9 cellular contexts compared by ENCODE assay signal in the genomic region with DNA sequence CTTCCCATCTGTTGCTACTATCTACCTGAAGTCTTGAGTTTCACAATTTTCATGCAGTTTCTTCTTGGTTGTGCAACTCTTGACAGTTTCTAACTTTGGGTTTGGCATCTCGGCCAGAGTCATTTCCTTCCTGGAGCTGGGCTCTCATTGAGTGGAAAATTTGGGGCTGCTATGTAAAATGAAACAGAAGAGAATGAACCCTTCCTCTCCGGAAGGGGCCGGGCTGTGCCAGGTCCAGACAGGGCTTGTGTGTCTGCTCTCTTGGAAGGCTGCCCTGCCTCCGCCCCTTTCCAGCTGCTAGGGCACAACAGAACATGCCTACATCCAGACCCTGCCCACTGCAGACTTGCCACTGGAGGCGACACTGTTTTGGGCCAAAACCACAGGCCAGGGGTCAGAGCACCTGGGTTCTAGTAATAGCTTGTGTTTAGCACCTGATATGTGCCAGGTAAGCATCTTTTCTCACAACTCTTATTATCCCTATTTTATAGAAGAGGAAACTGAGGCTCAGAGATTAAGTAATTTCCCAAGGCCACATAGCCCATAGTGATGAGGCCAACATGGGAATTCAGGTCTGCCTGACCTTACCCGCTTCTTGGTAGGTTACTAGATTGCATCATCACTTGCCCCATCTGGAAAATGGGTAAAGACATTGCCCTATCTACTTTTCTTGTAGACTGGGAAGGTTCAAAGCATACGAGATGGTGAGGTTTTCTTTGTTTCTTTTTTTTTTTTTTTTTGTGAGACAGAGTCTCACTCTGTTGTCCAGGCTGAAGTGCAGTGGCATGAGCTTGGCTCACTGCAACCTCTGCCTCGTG. TPM values are rescaled to one million over a fixed set of nuclear protein-coding genes. Genes with fewer than 3 reads are reported as not detected.
A peak's percentile ranks its signal among the peaks of the same experiment; 100 is the strongest.
DNase-seq lines count a peak whose midpoint lies in the region; ATAC-seq and TF ChIP-seq lines count a peak whose summit lies in the region.
"Had no signal": no experiment of that assay in that cellular context is flagged by ENCODE, and none has a peak within 500 bp of the region (broad histone marks: within the 10 kb centered on the region; RNA-seq: fewer than 3 reads in every experiment).

No MANE protein-coding gene starts in this region.

- H3K4me1 ChIP-seq in esophagus muscularis mucosa: peaks cover 62 to 88% (median 70%) of the 10 kb centered on the region in 4 donors

- peak overlapping the region; percentile 11 for H3K4me3 Mint-ChIP-seq in activated B cell treated with CpG ODN at 0.5 μM for 24 hours

- WGBS in esophagus muscularis mucosa: 55% methylated on average over 8 of the region's 8 CpGs

- H3K9me3 ChIP-seq in esophagus muscularis mucosa: no peaks in the 10 kb centered on the region

- H3K4me1 Mint-ChIP-seq in activated B cell treated with CpG ODN at 0.5 μM for 24 hours: peaks cover 73% of the 10 kb centered on the region

- H3K9me3 Mint-ChIP-seq in activated B cell treated with CpG ODN at 0.5 μM for 24 hours: no peaks in the 10 kb centered on the region

- peak overlapping the region; percentile 55 for H3K27ac Mint-ChIP-seq in activated B cell treated with CpG ODN at 0.5 μM for 24 hours

- TF ChIP-seq CTCF in activated B cell treated with CpG ODN at 0.5 μM for 24 hours (IDR thresholded peaks at IDR 0.05) (no peak), esophagus muscularis mucosa (IDR thresholded peaks at IDR 0.05) (no peak)

- TF ChIP-seq POLR2A in esophagus muscularis mucosa (IDR thresholded peaks at IDR 0.05; ENCODE audit: low read depth): no peak

- H3K27ac ChIP-seq in esophagus muscularis mucosa (replicated peaks in 1 of 4): peak overlapping the region; percentile 63 to 90 (median 84)

- CTCF ChIA-PET in activated B cell treated with CpG ODN at 0.5 μM for 24 hours (lab: Charles Lee): interaction anchor here (1.0 kb wide), 1 partner anchor 28 kb away, joined by 3 read pairs; no protein-coding TSS in a partner anchor

- no peaks in the 10 kb centered on the region for H3K27me3 ChIP-seq in esophagus muscularis mucosa

- TF ChIP-seq EP300 in esophagus muscularis mucosa (IDR thresholded peaks at IDR 0.05): no peak

- DNase-seq in stimulated activated CD4-positive, alpha-beta T cell treated with anti-CD3 and anti-CD28 coated beads, Interleukin-15, amount 100 ng/mL, for 24 hours: peak; percentile 70
- DNase-seq in stimulated activated CD4-positive, alpha-beta T cell treated with anti-CD3 and anti-CD28 coated beads, Interleukin-12 subunit alpha, Interleukin-12 subunit beta, amount 100 ng/mL, for 4 hours: no peak
- DNase-seq in activated B cell treated with CpG ODN at 0.5 μM for 24 hours (no peak), esophagus muscularis mucosa (ENCODE audit: extremely low spot score) (peak; percentile 97), nucleus accumbens (lab: John Stamatoyannopoulos, UW) (peak in 53 of 56 donors; percentile 35 to 95 (median 84)), kidney glomerular epithelial cell (lab: John Stamatoyannopoulos, UW) (no peak), NCI-H345 (lab: John Stamatoyannopoulos, UW) (no peak), DMS153 treated with DMSO at 0.1 percent for 48 hours (lab: John Stamatoyannopoulos, UW; ENCODE audit: unreplicated experiment) (no peak)
- DNase-seq: DND-41 had no signal

- H3K36me3 ChIP-seq in esophagus muscularis mucosa: no peaks in the 10 kb centered on the region

- no peak for ATAC-seq in activated B cell treated with CpG ODN at 0.5 μM for 24 hours (ENCODE audit: low read depth)

- no peaks in the 10 kb centered on the region for H3K27me3 Mint-ChIP-seq in activated B cell treated with CpG ODN at 0.5 μM for 24 hours

- H3K4me3 ChIP-seq in esophagus muscularis mucosa: no peak overlapping the region

- POLR2A ChIA-PET in activated B cell treated with CpG ODN at 0.5 μM for 24 hours (lab: Charles Lee): interaction anchor here (0.6 to 5.8 kb wide), 8 partner anchors 12 to 753 kb away, joined by 3 to 51 read pairs (median 4); no protein-coding TSS in a partner anchor

- peaks cover 19% of the 10 kb centered on the region for H3K36me3 Mint-ChIP-seq in activated B cell treated with CpG ODN at 0.5 μM for 24 hours (ENCODE audit: low read depth)

- intact Hi-C loops in activated B cell treated with CpG ODN at 0.5 μM for 24 hours (cut with micrococcal nuclease) (no loop called here), esophagus muscularis mucosa (cut with DNase I) (no loop called here)

RNA-seq across cellular contexts. Expression of gene IRAK2, which starts 25.0 kb away (rescaled TPM):
- 8.6 and 8.8 TPM in 2 replicates for total RNA-seq in activated B cell treated with CpG ODN at 0.5 μM for 24 hours
- total RNA-seq in esophagus muscularis mucosa: 1 to 10 TPM; 2.5 to 3.2 (median 2.8) TPM

RNA-seq across cellular contexts. Expression of gene VHL, which starts 48.2 kb away (rescaled TPM):
- total RNA-seq in activated B cell treated with CpG ODN at 0.5 μM for 24 hours (91.0 and 105 TPM in 2 replicates), esophagus muscularis mucosa (10 to 100 TPM; 17.6 to 29.5 (median 22.2) TPM)

RNA-seq across cellular contexts. Expression of gene TATDN2, which starts 58.5 kb away (rescaled TPM):
- total RNA-seq in activated B cell treated with CpG ODN at 0.5 μM for 24 hours: 55.6 and 56.2 TPM in 2 replicates
- total RNA-seq in esophagus muscularis mucosa: 10 to 100 TPM; 15.0 to 24.6 (median 16.7) TPM

Comparison
In these comparisons a context has a peak if more than half of its experiments do, and no peak if none do; other contexts are left out.
1. DNase-seq: peak in stimulated activated CD4-positive, alpha-beta T cell treated with anti-CD3 and anti-CD28 coated beads, Interleukin-15, amount 100 ng/mL, for 24 hours (single experiment), esophagus muscularis mucosa (single experiment) and nucleus accumbens (53 of 56); none in stimulated activated CD4-positive, alpha-beta T cell treated with anti-CD3 and anti-CD28 coated beads, Interleukin-12 subunit alpha, Interleukin-12 subunit beta, amount 100 ng/mL, for 4 hours (single experiment), activated B cell treated with CpG ODN at 0.5 μM for 24 hours (single experiment), kidney glomerular epithelial cell (single experiment), NCI-H345 (single experiment) and DMS153 treated with DMSO at 0.1 percent for 48 hours (single experiment).